12 cellular contexts compared by ENCODE assay signal in the genomic region with DNA sequence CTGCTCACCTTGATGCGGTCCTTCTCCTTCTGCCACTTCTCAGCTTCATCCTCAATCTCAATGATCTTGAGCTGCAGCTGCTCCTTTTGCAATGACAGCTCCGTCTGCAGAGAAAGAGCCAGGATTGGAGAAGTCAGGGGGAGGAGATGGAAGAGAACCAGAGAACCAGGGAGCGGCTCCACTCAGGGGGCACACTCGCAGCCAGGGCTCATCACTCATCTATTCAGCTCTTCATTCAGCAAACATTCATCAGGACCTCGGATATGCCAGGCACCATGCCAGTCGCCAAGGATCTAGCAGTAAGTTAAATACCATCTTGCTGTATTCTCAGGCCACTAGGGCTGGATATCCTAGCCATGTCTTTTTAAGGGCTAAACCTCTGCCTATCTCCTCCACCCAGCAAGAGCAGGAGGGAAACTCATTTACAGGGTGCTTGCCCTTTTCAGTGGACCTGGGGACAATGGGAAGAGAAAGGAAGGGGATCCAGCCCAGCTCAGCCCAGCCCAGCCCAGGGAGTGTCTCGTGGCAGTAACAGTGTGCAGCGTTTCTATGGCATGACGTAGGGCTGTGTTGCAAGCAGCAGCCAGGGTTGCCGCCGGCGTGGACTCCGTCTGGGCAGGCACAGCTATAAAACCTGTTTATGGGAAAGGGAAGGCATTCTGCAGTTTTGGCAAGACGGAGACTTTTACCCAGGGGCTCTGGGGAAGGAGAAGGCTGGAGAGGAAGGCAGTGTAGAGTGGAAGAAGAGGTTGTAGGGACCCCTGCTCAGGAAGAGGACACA. TPM values are rescaled to one million over a fixed set of nuclear protein-coding genes. Genes with fewer than 3 reads are reported as not detected.
A peak's percentile ranks its signal among the peaks of the same experiment; 100 is the strongest.
DNase-seq lines count a peak whose midpoint lies in the region; ATAC-seq and TF ChIP-seq lines count a peak whose summit lies in the region.
"Had no signal": no experiment of that assay in that cellular context is flagged by ENCODE, and none has a peak within 500 bp of the region (broad histone marks: within the 10 kb centered on the region; RNA-seq: fewer than 3 reads in every experiment).

No MANE protein-coding gene starts in this region.

- no peaks in the 10 kb centered on the region for H3K27me3 ChIP-seq in right atrium auricular region

- in situ Hi-C loops in T47D (cut with HindIII; ENCODE audit: low pct_unique_long_range_greater_than_20kb, low sequenced_read_pairs) = no loop called here

- H3K9me3 ChIP-seq in right atrium auricular region = no peaks in the 10 kb centered on the region

- intact Hi-C loops in cardiac septum (cut with DNase I) = no loop called here

- H3K27me3 Mint-ChIP-seq in mesothelial cell of epicardium (ENCODE audit: low read depth) = peaks cover 43% of the 10 kb centered on the region
- H3K27me3 Mint-ChIP-seq in activated T-cell treated with anti-CD3 and anti-CD28 coated beads, Interleukin-2, amount 50 U/mL, for 72 hours (ENCODE audit: low read depth) = no peaks in the 10 kb centered on the region
- H3K27me3 Mint-ChIP-seq: activated CD4-positive, alpha-beta T cell treated with anti-CD3 and anti-CD28 coated beads for 36 hours had no signal

- no peak overlapping the region for H3K4me3 Mint-ChIP-seq in mesothelial cell of epicardium
- H3K4me3 Mint-ChIP-seq in activated T-cell treated with anti-CD3 and anti-CD28 coated beads, Interleukin-2, amount 50 U/mL, for 72 hours = no peak overlapping the region
- H3K4me3 Mint-ChIP-seq: activated CD4-positive, alpha-beta T cell treated with anti-CD3 and anti-CD28 coated beads for 36 hours; CD14-positive monocyte had no signal

- no peak overlapping the region for H3K4me3 ChIP-seq in right atrium auricular region
- H3K4me3 ChIP-seq: cardiac muscle cell had no signal

- no peak overlapping the region for H3K27ac ChIP-seq in right atrium auricular region
- H3K27ac ChIP-seq: cardiac muscle cell had no signal

- H3K9me3 Mint-ChIP-seq in mesothelial cell of epicardium = no peaks in the 10 kb centered on the region
- no peaks in the 10 kb centered on the region for H3K9me3 Mint-ChIP-seq in activated T-cell treated with anti-CD3 and anti-CD28 coated beads, Interleukin-2, amount 50 U/mL, for 72 hours
- H3K9me3 Mint-ChIP-seq: CD14-positive monocyte had no signal

- ATAC-seq in activated T-cell treated with anti-CD3 and anti-CD28 coated beads, Interleukin-2, amount 50 U/mL, for 72 hours (replicated peaks in 1 of 2) = no peak
- ATAC-seq in GM19023 (IDR thresholded peaks at IDR 0.05; ENCODE audit: unreplicated experiment) = no peak
- ATAC-seq: activated CD4-positive, alpha-beta T cell treated with anti-CD3 and anti-CD28 coated beads for 36 hours had no signal

- peaks cover 7% of the 10 kb centered on the region for H3K4me1 Mint-ChIP-seq in mesothelial cell of epicardium
- H3K4me1 Mint-ChIP-seq in activated T-cell treated with anti-CD3 and anti-CD28 coated beads, Interleukin-2, amount 50 U/mL, for 72 hours (ENCODE audit: low read depth) = no peaks in the 10 kb centered on the region
- H3K4me1 Mint-ChIP-seq: activated CD4-positive, alpha-beta T cell treated with anti-CD3 and anti-CD28 coated beads for 36 hours; CD14-positive monocyte had no signal

- H3K27ac Mint-ChIP-seq in mesothelial cell of epicardium = peak overlapping the region; percentile 87
- H3K27ac Mint-ChIP-seq in activated T-cell treated with anti-CD3 and anti-CD28 coated beads, Interleukin-2, amount 50 U/mL, for 72 hours = no peak overlapping the region
- H3K27ac Mint-ChIP-seq: activated CD4-positive, alpha-beta T cell treated with anti-CD3 and anti-CD28 coated beads for 36 hours had no signal

- DNase-seq in cardiac septum (ENCODE audit: low spot score) = peak; percentile 35
- DNase-seq in right atrium auricular region (ENCODE audit: low spot score) = no peak
- peak; percentile 72 to 90 for DNase-seq in T47D (ENCODE audit: low read depth in 1 of 2, low spot score in 1 of 2)
- DNase-seq in mesothelial cell of epicardium (ENCODE audit: low spot score in 2 of 2, unreplicated experiment in 2 of 2) = no peak
- no peak for DNase-seq in activated T-cell treated with anti-CD3 and anti-CD28 coated beads, Interleukin-2, amount 50 U/mL, for 72 hours
- no peak for DNase-seq in MV-4-11 (lab: John Stamatoyannopoulos, UW)
- DNase-seq in activated CD4-positive, alpha-beta T cell treated with anti-CD3 and anti-CD28 coated beads for 4 hours = no peak
- DNase-seq: activated CD4-positive, alpha-beta T cell treated with anti-CD3 and anti-CD28 coated beads for 36 hours; NCI-H510A had no signal

- no peaks in the 10 kb centered on the region for H3K4me1 ChIP-seq in right atrium auricular region

- H3K36me3 ChIP-seq in right atrium auricular region = no peaks in the 10 kb centered on the region
- H3K36me3 ChIP-seq: cardiac muscle cell had no signal

- H3K36me3 Mint-ChIP-seq in mesothelial cell of epicardium = no peaks in the 10 kb centered on the region
- H3K36me3 Mint-ChIP-seq in activated T-cell treated with anti-CD3 and anti-CD28 coated beads, Interleukin-2, amount 50 U/mL, for 72 hours (ENCODE audit: insufficient read depth in 2 of 2) = no peaks in the 10 kb centered on the region
- H3K36me3 Mint-ChIP-seq: CD14-positive monocyte had no signal

- TF ChIP-seq CTCF in right atrium auricular region (IDR thresholded peaks at IDR 0.05) (no peak), mesothelial cell of epicardium (IDR thresholded peaks at IDR 0.05; ENCODE audit: unreplicated experiment) (no peak)

RNA-seq across cellular contexts. Expression of a gene that starts 9.3 kb away (rescaled TPM):
- not detected for total RNA-seq in cardiac septum
- total RNA-seq in right atrium auricular region = 1 to 10 TPM in 1 of 2 donors, under 1 TPM in 1; 0.85 to 2.7 TPM
- 7.0 to 9.7 TPM (median 7.9 TPM) in 3 replicates for total RNA-seq in mesothelial cell of epicardium
- not detected for total RNA-seq in activated T-cell treated with anti-CD3 and anti-CD28 coated beads, Interleukin-2, amount 50 U/mL, for 72 hours
- total RNA-seq: activated CD4-positive, alpha-beta T cell treated with anti-CD3 and anti-CD28 coated beads for 36 hours; cardiac muscle cell had no signal

Comparison
In these comparisons a context has a peak if more than half of its experiments do, and no peak if none do; other contexts are left out.
1. DNase-seq: peak in cardiac septum (single experiment) and T47D (2 of 2); none in right atrium auricular region (single experiment), mesothelial cell of epicardium (0 of 2), activated T-cell treated with anti-CD3 and anti-CD28 coated beads, Interleukin-2, amount 50 U/mL, for 72 hours (0 of 2), MV-4-11 (single experiment) and activated CD4-positive, alpha-beta T cell treated with anti-CD3 and anti-CD28 coated beads for 4 hours (0 of 2).